ENCODE assay signal across 8 cellular contexts in genomic region chr6:38058022-38058421, GRCh38.
A peak's percentile ranks its signal among the peaks of the same experiment; 100 is the strongest.
DNase-seq lines count a peak whose midpoint lies in the region; ATAC-seq lines count a peak whose summit lies in the region.

No MANE protein-coding gene starts in this region.

- DNase-seq in Ammon's horn (ENCODE audit: low spot score) (peak; percentile 5), myocyte (ENCODE audit: low read depth) (peak; percentile 26), NCI-H2107 (lab: John Stamatoyannopoulos, UW) (no peak), ACHN (no peak), AML-193 (lab: John Stamatoyannopoulos, UW) (no peak), MV-4-11 (lab: John Stamatoyannopoulos, UW) (no peak)
- peak; percentile 61 to 77 for DNase-seq in activated CD4-positive, alpha-beta T cell treated with anti-CD3 and anti-CD28 coated beads, Interleukin-2, amount 50 U/mL, for 48 hours

- in situ Hi-C loops in ACHN (cut with HindIII; ENCODE audit: low pct_ligation_motif_present, low pct_unique_long_range_greater_than_20kb, low sequenced_read_pairs), result no loop called here

- peak; percentile 70 for ATAC-seq in HG02870 (IDR thresholded peaks at IDR 0.05; ENCODE audit: unreplicated experiment)

Comparison
In these comparisons a context has a peak if more than half of its experiments do, and no peak if none do; other contexts are left out.
1. DNase-seq: peak in Ammon's horn (single experiment), activated CD4-positive, alpha-beta T cell treated with anti-CD3 and anti-CD28 coated beads, Interleukin-2, amount 50 U/mL, for 48 hours (2 of 2) and myocyte (single experiment); none in NCI-H2107 (single experiment), ACHN (single experiment), AML-193 (0 of 2) and MV-4-11 (single experiment).